1 cellular context compared by ENCODE assay signal in genomic region chr7:104963991-104964385, GRCh38.
TF ChIP-seq lines count a peak whose summit lies in the region.

No MANE protein-coding gene starts in this region.

TF ChIP-seq in K562, 482 proteins besides CTCF, POLR2A, EP300 and RAD21 (continued from another document and continues in another):
- TF ChIP-seq, protein P1, sequence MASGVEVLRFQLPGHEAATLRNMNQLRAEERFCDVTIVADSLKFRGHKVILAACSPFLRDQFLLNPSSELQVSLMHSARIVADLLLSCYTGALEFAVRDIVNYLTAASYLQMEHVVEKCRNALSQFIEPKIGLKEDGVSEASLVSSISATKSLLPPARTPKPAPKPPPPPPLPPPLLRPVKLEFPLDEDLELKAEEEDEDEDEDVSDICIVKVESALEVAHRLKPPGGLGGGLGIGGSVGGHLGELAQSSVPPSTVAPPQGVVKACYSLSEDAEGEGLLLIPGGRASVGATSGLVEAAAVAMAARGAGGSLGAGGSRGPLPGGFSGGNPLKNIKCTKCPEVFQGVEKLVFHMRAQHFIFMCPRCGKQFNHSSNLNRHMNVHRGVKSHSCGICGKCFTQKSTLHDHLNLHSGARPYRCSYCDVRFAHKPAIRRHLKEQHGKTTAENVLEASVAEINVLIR (CRISPR knock-in tag; IDR thresholded peaks at IDR 0.05): peak; percentile 43; the same call in 1 of the 2 replicates
- TF ChIP-seq ATF1 (CRISPR knock-in tag; IDR thresholded peaks at IDR 0.05): no peak
- TF ChIP-seq ATF1 (tag; IDR thresholded peaks at IDR 0.05): 0 out of 2 replicates have a peak, but pooled peaks have one; percentile 33
- no peak for TF ChIP-seq ZBED1 (IDR thresholded peaks at IDR 0.05)
- peak; percentile 87; the same call in 1 of the 2 replicates for TF ChIP-seq GATAD2A (IDR thresholded peaks at IDR 0.05)
- TF ChIP-seq KLF1 (tag; IDR thresholded peaks at IDR 0.05): no peak
- TF ChIP-seq KLF13 (tag; IDR thresholded peaks at IDR 0.05; ENCODE audit: borderline replicate concordance, low read depth): peak; percentile 90
- TF ChIP-seq TCF7L2 (IDR thresholded peaks at IDR 0.05; ENCODE audit: low read depth, low read length): no peak
- no peak for TF ChIP-seq SMAD3 (CRISPR knock-in tag; conservative IDR thresholded peaks at IDR 0.05)
- TF ChIP-seq ZNF77 (CRISPR knock-in tag; IDR thresholded peaks at IDR 0.05): no peak
- no peak for TF ChIP-seq GATAD2B (IDR thresholded peaks at IDR 0.05; ENCODE audit: borderline replicate concordance)
- TF ChIP-seq ZBTB34 (CRISPR knock-in tag; IDR thresholded peaks at IDR 0.05): 0 out of 2 replicates have a peak, but pooled peaks have one; percentile 44
- peak; percentile 63; the same call in 1 of the 2 replicates for TF ChIP-seq KDM2B (CRISPR knock-in tag; IDR thresholded peaks at IDR 0.05)
- TF ChIP-seq KLF6 (CRISPR knock-in tag; IDR thresholded peaks at IDR 0.05; ENCODE audit: borderline replicate concordance): peak; percentile 84; the same call in 1 of the 2 replicates
- TF ChIP-seq PHF20 (IDR thresholded peaks at IDR 0.05; ENCODE audit: partially characterized antibody): no peak
- TF ChIP-seq TEAD1 (CRISPR knock-in tag; IDR thresholded peaks at IDR 0.05): peak in 1 of 2 experiments; percentile 89; a peak in 2 of 4 replicates
- no peak for TF ChIP-seq KLF10 (CRISPR knock-in tag; IDR thresholded peaks at IDR 0.05)
- TF ChIP-seq NUFIP1 (IDR thresholded peaks at IDR 0.05; ENCODE audit: partially characterized antibody): peak; percentile 80
- TF ChIP-seq ZNF197 (CRISPR knock-in tag; IDR thresholded peaks at IDR 0.05; ENCODE audit: low read depth): peak; percentile 90
- TF ChIP-seq NFYB (IDR thresholded peaks at IDR 0.05; ENCODE audit: extremely low read depth, insufficient read length): no peak
- TF ChIP-seq DNMT1 (IDR thresholded peaks at IDR 0.05): no peak
- TF ChIP-seq, protein P2, sequence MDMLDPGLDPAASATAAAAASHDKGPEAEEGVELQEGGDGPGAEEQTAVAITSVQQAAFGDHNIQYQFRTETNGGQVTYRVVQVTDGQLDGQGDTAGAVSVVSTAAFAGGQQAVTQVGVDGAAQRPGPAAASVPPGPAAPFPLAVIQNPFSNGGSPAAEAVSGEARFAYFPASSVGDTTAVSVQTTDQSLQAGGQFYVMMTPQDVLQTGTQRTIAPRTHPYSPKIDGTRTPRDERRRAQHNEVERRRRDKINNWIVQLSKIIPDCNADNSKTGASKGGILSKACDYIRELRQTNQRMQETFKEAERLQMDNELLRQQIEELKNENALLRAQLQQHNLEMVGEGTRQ (CRISPR knock-in tag; IDR thresholded peaks at IDR 0.05): no peak
- peak; percentile 73; the same call in 1 of the 2 replicates for TF ChIP-seq ZNF766 (CRISPR knock-in tag; conservative IDR thresholded peaks at IDR 0.05)
- TF ChIP-seq, protein P3, sequence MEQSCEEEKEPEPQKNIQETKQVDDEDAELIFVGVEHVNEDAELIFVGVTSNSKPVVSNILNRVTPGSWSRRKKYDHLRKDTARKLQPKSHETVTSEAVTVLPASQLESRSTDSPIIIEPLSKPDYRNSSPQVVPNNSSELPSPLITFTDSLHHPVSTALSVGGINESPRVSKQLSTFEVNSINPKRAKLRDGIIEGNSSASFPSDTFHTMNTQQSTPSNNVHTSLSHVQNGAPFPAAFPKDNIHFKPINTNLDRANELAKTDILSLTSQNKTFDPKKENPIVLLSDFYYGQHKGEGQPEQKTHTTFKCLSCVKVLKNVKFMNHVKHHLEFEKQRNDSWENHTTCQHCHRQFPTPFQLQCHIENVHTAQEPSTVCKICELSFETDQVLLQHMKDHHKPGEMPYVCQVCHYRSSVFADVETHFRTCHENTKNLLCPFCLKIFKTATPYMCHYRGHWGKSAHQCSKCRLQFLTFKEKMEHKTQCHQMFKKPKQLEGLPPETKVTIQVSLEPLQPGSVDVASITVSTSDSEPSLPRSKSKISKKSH (CRISPR knock-in tag; IDR thresholded peaks at IDR 0.05): no peak
- 0 out of 2 replicates have a peak, but pooled peaks have one; percentile 32 for TF ChIP-seq HIVEP1 (CRISPR knock-in tag; IDR thresholded peaks at IDR 0.05)
- TF ChIP-seq ZEB2 (IDR thresholded peaks at IDR 0.05): peak; percentile 57; the same call in 1 of the 2 replicates
- no peak for TF ChIP-seq CBX2 (IDR thresholded peaks at IDR 0.05; ENCODE audit: insufficient read depth, low read length, poor library complexity, severe bottlenecking)
- TF ChIP-seq BACH1 (tag; IDR thresholded peaks at IDR 0.05): peak; percentile 92
- TF ChIP-seq YBX1 (IDR thresholded peaks at IDR 0.05): no peak
- no peak for TF ChIP-seq FOXJ3 (CRISPR knock-in tag; IDR thresholded peaks at IDR 0.05)
- TF ChIP-seq E2F8 (IDR thresholded peaks at IDR 0.05; ENCODE audit: low read depth, partially characterized antibody): no peak
- peak in 1 of 2 experiments; percentile 77; a peak in 2 of 4 replicates for TF ChIP-seq ZNF639 (CRISPR knock-in tag; conservative IDR thresholded peaks at IDR 0.05 in 1 of 2, IDR thresholded peaks at IDR 0.05 in 1 of 2)
- TF ChIP-seq NBN (IDR thresholded peaks at IDR 0.05; ENCODE audit: low read depth): peak; percentile 36; the same call in 1 of the 2 replicates
- no peak for TF ChIP-seq ZNF778 (CRISPR knock-in tag; IDR thresholded peaks at IDR 0.05)
- TF ChIP-seq NONO (IDR thresholded peaks at IDR 0.05; ENCODE audit: low read depth in 2 of 2, low read length in 1 of 2): no peak
- TF ChIP-seq BRD4 (IDR thresholded peaks at IDR 0.05): no peak
- TF ChIP-seq RBBP5 (IDR thresholded peaks at IDR 0.05; ENCODE audit: borderline replicate concordance, insufficient read depth, low read length, poor library complexity, severe bottlenecking): no peak
- TF ChIP-seq ZNF507 (tag; conservative IDR thresholded peaks at IDR 0.05): no peak
- no peak for TF ChIP-seq NCOA2 (IDR thresholded peaks at IDR 0.05; ENCODE audit: partially characterized antibody in 2 of 2)
- TF ChIP-seq NRF1 (conservative IDR thresholded peaks at IDR 0.05 in 1 of 2, IDR thresholded peaks at IDR 0.05 in 1 of 2): 0 out of 4 replicates have a peak, but pooled peaks of 1 of the 2 experiments have one; percentile 23
- TF ChIP-seq, protein P4, sequence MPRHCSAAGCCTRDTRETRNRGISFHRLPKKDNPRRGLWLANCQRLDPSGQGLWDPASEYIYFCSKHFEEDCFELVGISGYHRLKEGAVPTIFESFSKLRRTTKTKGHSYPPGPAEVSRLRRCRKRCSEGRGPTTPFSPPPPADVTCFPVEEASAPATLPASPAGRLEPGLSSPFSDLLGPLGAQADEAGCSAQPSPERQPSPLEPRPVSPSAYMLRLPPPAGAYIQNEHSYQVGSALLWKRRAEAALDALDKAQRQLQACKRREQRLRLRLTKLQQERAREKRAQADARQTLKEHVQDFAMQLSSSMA (CRISPR knock-in tag; IDR thresholded peaks at IDR 0.05): no peak
- no peak for TF ChIP-seq MYC (IDR thresholded peaks at IDR 0.05; ENCODE audit: low read depth, low read length)
- TF ChIP-seq MYC (CRISPR knock-in tag; IDR thresholded peaks at IDR 0.05; ENCODE audit: borderline replicate concordance, low read depth): peak; percentile 52; the same call in 1 of the 2 replicates
- TF ChIP-seq ZNF324 (CRISPR knock-in tag; IDR thresholded peaks at IDR 0.05): no peak
- peak; percentile 79 for TF ChIP-seq FOXJ2 (tag; IDR thresholded peaks at IDR 0.05)
- TF ChIP-seq ZNF184 (CRISPR knock-in tag; IDR thresholded peaks at IDR 0.05): no peak
- no peak for TF ChIP-seq PHF21A (IDR thresholded peaks at IDR 0.05; ENCODE audit: borderline replicate concordance, low read depth)
- TF ChIP-seq ZNF398 (CRISPR knock-in tag; IDR thresholded peaks at IDR 0.05): peak; percentile 78; the same call in 1 of the 2 replicates
- TF ChIP-seq ZNF239 (CRISPR knock-in tag; IDR thresholded peaks at IDR 0.05): peak; percentile 68; the same call in 1 of the 2 replicates
- 0 out of 2 replicates have a peak, but pooled peaks have one; percentile 26 for TF ChIP-seq PREB (CRISPR knock-in tag; IDR thresholded peaks at IDR 0.05)
- 0 out of 2 replicates have a peak, but pooled peaks have one; percentile 9 for TF ChIP-seq GATA2 (CRISPR knock-in tag; IDR thresholded peaks at IDR 0.05)
- TF ChIP-seq PHB (CRISPR knock-in tag; IDR thresholded peaks at IDR 0.05): no peak
- no peak for TF ChIP-seq RBM22 (IDR thresholded peaks at IDR 0.05; ENCODE audit: low read depth, low read length, poor library complexity, severe bottlenecking)
- TF ChIP-seq IFI16 (CRISPR knock-in tag; IDR thresholded peaks at IDR 0.05): peak; percentile 93
- no peak for TF ChIP-seq BDP1 (IDR thresholded peaks at IDR 0.05; ENCODE audit: insufficient read depth, insufficient read length)
- TF ChIP-seq HDAC1 (IDR thresholded peaks at IDR 0.05): peak in 1 of 2 experiments; percentile 55; a peak in 1 of 4 replicates
- TF ChIP-seq FOXK2 (conservative IDR thresholded peaks at IDR 0.05 in 1 of 2, IDR thresholded peaks at IDR 0.05 in 1 of 2; ENCODE audit: low read depth in 2 of 2): peak; percentile 67 to 71; a peak in 2 of 4 replicates
- TF ChIP-seq ESRRA (IDR thresholded peaks at IDR 0.05; ENCODE audit: borderline replicate concordance, low read depth): no peak
